Comparison of ENCODE assay signal across 16 cellular contexts in the genomic region with DNA sequence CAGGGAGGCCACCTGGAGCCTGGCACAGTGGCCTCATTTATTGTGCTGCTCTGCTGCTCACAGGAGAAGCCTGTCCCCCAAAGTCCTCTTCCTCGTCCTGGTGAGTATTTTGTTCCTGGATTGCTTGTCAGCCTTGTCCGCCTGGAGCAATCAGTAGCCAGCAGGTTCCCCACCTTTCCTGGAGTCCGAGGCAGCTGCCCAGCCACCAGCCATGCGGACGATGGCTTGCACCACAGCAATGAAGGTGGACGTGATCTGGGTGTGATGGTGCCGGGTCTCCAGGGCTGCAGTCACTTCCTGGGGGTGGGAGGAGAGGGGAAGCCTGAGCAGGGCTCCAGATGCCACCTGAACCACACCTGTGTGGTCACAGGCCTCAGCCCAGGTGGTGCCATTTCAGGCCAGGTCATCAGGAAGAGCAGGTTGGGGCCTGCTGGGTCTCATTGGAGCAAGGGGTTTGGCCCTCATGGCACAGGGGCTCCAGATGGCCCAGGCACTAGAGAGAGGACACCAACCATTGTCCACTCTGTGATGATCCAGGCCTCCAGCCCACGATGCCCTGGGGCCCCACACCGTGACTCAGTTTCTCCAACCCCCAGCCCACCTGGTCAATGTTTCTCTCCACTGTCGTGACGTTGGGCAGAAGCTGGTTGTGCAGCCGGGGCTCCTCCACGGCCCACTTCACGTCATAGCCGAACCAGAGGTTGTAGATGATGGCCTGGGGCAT. TPM values are rescaled to one million over a fixed set of nuclear protein-coding genes. Genes with fewer than 3 reads are reported as not detected.
"Had no signal": no experiment of that assay in that cellular context is flagged by ENCODE, and none has a peak within 500 bp of the region (broad histone marks: within the 10 kb centered on the region; RNA-seq: fewer than 3 reads in every experiment).

No MANE protein-coding gene starts in this region.

RNA-seq across cellular contexts. Expression of gene GGTLC1, which starts 3.4 kb away (rescaled TPM):
- total RNA-seq: cerebellum; endothelial cell of umbilical vein; epithelial cell of proximal tubule; esophagus squamous epithelium; heart right ventricle; kidney epithelial cell; left cardiac atrium; left ventricle myocardium inferior; mesothelial cell of epicardium; natural killer cell treated with Interleukin-12 subunit alpha and Interleukin-12 subunit beta and Interleukin-15 and Interleukin-18, amount 100 ng/mL, for 72 hours; ovary; psoas muscle; renal cortical epithelial cell; thoracic aorta; transverse colon; uterus had no signal
